1 cellular context compared by ENCODE assay signal in genomic region chr3:129622933-129623332, GRCh38.
TF ChIP-seq lines count a peak whose summit lies in the region.

No MANE protein-coding gene starts in this region.

TF ChIP-seq in WTC11, 78 proteins besides CTCF, POLR2A, EP300 and RAD21 (continued from another document):
- no peak for TF ChIP-seq AR (CRISPR knock-in tag; IDR thresholded peaks at IDR 0.05)
- no peak for TF ChIP-seq ATF2 (CRISPR knock-in tag; IDR thresholded peaks at IDR 0.05; ENCODE audit: borderline replicate concordance, low read depth)
- TF ChIP-seq CBFB (CRISPR knock-in tag; IDR thresholded peaks at IDR 0.05; ENCODE audit: low read depth): no peak
TF ChIP-seq in WTC11: peak in this region for 0.
